ENCODE assay signal across 15 cellular contexts in the genomic region with DNA sequence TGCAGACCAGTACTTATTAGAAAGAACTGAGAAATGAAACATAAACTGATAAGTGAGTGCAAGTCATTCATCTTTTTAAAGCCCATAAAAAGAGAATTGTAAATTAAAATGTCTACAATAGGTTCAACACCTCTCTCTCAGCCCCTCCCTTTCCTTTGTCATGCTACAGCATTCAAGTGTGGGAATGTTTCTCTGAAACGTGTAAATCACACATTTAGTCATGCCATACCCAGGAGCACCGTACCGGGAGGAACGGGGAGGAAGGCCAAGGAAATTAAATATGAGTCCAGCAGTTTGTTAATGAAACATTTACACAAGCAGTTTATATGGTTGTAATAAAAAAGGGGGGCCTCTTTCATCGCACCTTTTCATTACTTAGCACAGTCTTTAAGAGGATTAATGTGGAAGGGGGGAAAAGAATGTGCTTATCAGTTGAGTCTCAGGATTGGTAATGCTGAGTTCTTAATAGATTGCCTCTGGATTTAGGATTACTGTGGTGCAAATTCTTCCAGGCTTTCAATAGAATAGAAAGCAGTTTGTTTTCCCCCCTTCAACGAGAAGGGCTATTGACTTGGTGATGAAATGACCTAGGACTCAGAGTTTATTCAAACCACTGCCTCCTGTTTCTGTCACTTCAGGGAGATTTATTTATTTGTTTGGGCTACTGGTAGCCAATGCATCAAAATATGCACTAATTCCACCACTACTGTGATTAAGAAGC.
DNase-seq lines count a peak whose midpoint lies in the region; ATAC-seq and TF ChIP-seq lines count a peak whose summit lies in the region.
"Had no signal": no experiment of that assay in that cellular context is flagged by ENCODE, and none has a peak within 500 bp of the region (broad histone marks: within the 10 kb centered on the region; RNA-seq: fewer than 3 reads in every experiment).

No MANE protein-coding gene starts in this region.

- no peaks in the 10 kb centered on the region for H3K36me3 Mint-ChIP-seq in stimulated activated effector memory CD8-positive, alpha-beta T cell treated with anti-CD3 and anti-CD28 coated beads, Interleukin-12 subunit alpha, Interleukin-12 subunit beta, amount 100 ng/mL, for 72 hours

- H3K4me3 Mint-ChIP-seq in stimulated activated effector memory CD8-positive, alpha-beta T cell treated with anti-CD3 and anti-CD28 coated beads, Interleukin-12 subunit alpha, Interleukin-12 subunit beta, amount 100 ng/mL, for 72 hours = no peak overlapping the region

- H3K4me1 Mint-ChIP-seq in stimulated activated effector memory CD8-positive, alpha-beta T cell treated with anti-CD3 and anti-CD28 coated beads, Interleukin-12 subunit alpha, Interleukin-12 subunit beta, amount 100 ng/mL, for 72 hours = no peaks in the 10 kb centered on the region

- DNase-seq in NCI-H69 (lab: John Stamatoyannopoulos, UW) = peak; percentile 79
- peak; percentile 10 for DNase-seq in fibroblast of villous mesenchyme (ENCODE audit: low read depth)
- DNase-seq in stimulated activated effector memory CD8-positive, alpha-beta T cell treated with anti-CD3 and anti-CD28 coated beads, Interleukin-12 subunit alpha, Interleukin-12 subunit beta, amount 100 ng/mL, for 72 hours (ENCODE audit: low spot score in 2 of 2) = no peak
- DNase-seq in hepatic stellate cell (ENCODE audit: low spot score) = no peak
- DNase-seq: ACHN; activated CD4-positive, CD25-positive, alpha-beta regulatory T cell; activated T-cell treated with anti-CD3 and anti-CD28 coated beads, Interleukin-2, amount 50 U/mL, for 48 hours; H7; Kasumi-1; thyroid gland had no signal

- TF ChIP-seq CTCF in 22Rv1 (IDR thresholded peaks at IDR 0.05) (no peak), fibroblast of villous mesenchyme (IDR thresholded peaks at IDR 0.05; ENCODE audit: insufficient read depth, low read depth, low read length) (no peak)

- H3K9me3 Mint-ChIP-seq in stimulated activated effector memory CD8-positive, alpha-beta T cell treated with anti-CD3 and anti-CD28 coated beads, Interleukin-12 subunit alpha, Interleukin-12 subunit beta, amount 100 ng/mL, for 72 hours = peaks cover 4% of the 10 kb centered on the region

- no peak overlapping the region for H3K4me3 ChIP-seq in fibroblast of villous mesenchyme (ENCODE audit: low read depth, low read length)
- H3K4me3 ChIP-seq: SJCRH30, thyroid gland had no signal

- peak overlapping the region; percentile 39; the same call in 1 of the 2 replicates for H3K27ac ChIP-seq in 22Rv1
- H3K27ac ChIP-seq: SJCRH30, thyroid gland had no signal

- no peak overlapping the region for H3K27ac Mint-ChIP-seq in stimulated activated effector memory CD8-positive, alpha-beta T cell treated with anti-CD3 and anti-CD28 coated beads, Interleukin-12 subunit alpha, Interleukin-12 subunit beta, amount 100 ng/mL, for 72 hours

- ATAC-seq in GM21447 (IDR thresholded peaks at IDR 0.05; ENCODE audit: unreplicated experiment) (peak; percentile 9), GM21717 (IDR thresholded peaks at IDR 0.05; ENCODE audit: unreplicated experiment) (no peak), GM21825 (IDR thresholded peaks at IDR 0.05; ENCODE audit: unreplicated experiment) (no peak)
- no peak for ATAC-seq in stimulated activated effector memory CD8-positive, alpha-beta T cell treated with anti-CD3 and anti-CD28 coated beads, Interleukin-12 subunit alpha, Interleukin-12 subunit beta, amount 100 ng/mL, for 72 hours

Comparison
In these comparisons a context has a peak if more than half of its experiments do, and no peak if none do; other contexts are left out.
1. DNase-seq: peak in NCI-H69 (single experiment) and fibroblast of villous mesenchyme (single experiment); none in stimulated activated effector memory CD8-positive, alpha-beta T cell treated with anti-CD3 and anti-CD28 coated beads, Interleukin-12 subunit alpha, Interleukin-12 subunit beta, amount 100 ng/mL, for 72 hours (0 of 2) and hepatic stellate cell (single experiment).